29 cellular contexts compared by ENCODE assay signal in genomic region chr6:131257104-131257503, GRCh38.
"Had no signal": no experiment of that assay in that cellular context is flagged by ENCODE, and none has a peak within 500 bp of the region (broad histone marks: within the 10 kb centered on the region; RNA-seq: fewer than 3 reads in every experiment).

No MANE protein-coding gene starts in this region.

- H3K4me1 Mint-ChIP-seq: activated B cell treated with CpG ODN at 0.5 μM for 24 hours had no signal

- H3K4me3 Mint-ChIP-seq: activated B cell treated with CpG ODN at 0.5 μM for 24 hours; activated CD8-positive, alpha-beta T cell treated with anti-CD3 and anti-CD28 coated beads for 36 hours; activated T-cell treated with anti-CD3 and anti-CD28 coated beads, Interleukin-2, amount 50 U/mL, for 4 hours; activated T-helper 17 cell treated with anti-CD3 and anti-CD28 coated beads, Interleukin-2, amount 50 U/mL, for 72 hours; central memory CD8-positive, alpha-beta T cell; mesothelial cell of epicardium; naive thymus-derived CD4-positive, alpha-beta T cell; type B pancreatic cell had no signal

- DNase-seq: activated B cell treated with CpG ODN at 0.5 μM for 24 hours; activated CD4-positive, alpha-beta T cell treated with anti-CD3 and anti-CD28 coated beads, Interleukin-2, amount 50 U/mL, for 1 hour; activated CD8-positive, alpha-beta T cell treated with anti-CD3 and anti-CD28 coated beads for 36 hours; activated gamma-delta T cell treated with Interleukin-2 at 50 U/mL for 16 hours; activated naive CD4-positive, alpha-beta T cell treated with anti-CD3 and anti-CD28 coated beads, Interleukin-2, amount 50 U/mL, for 16 hours; activated T-cell treated with anti-CD3 and anti-CD28 coated beads, Interleukin-2, amount 50 U/mL, for 4 hours; amygdala; dermis blood vessel endothelial cell; effector CD4-positive, alpha-beta T cell; foreskin keratinocyte; heart left ventricle; kidney glomerular epithelial cell; left ventricle myocardium inferior; mammary epithelial cell; naive thymus-derived CD4-positive, alpha-beta T cell; posterior cingulate gyrus; retina; stimulated activated CD4-positive, alpha-beta T cell treated with anti-CD3 and anti-CD28 coated beads, Interleukin-12 subunit alpha, Interleukin-12 subunit beta, amount 100 ng/mL, for 4 hours; stimulated activated CD4-positive, alpha-beta T cell treated with anti-CD3 and anti-CD28 coated beads, Interleukin-4, amount 100 ng/mL, for 1 hour; stimulated activated naive CD8-positive, alpha-beta T cell treated with anti-CD3 and anti-CD28 coated beads, Interleukin-15, Interleukin-2, amounts not matched to agents 100 U/mL and 50 U/mL, for 24 hours; T-helper 2 cell; testis had no signal

- H3K4me3 ChIP-seq: esophagus muscularis mucosa, heart left ventricle, left ventricle myocardium inferior, skin epidermis, testis had no signal

- H3K36me3 ChIP-seq: esophagus muscularis mucosa, heart left ventricle, left ventricle myocardium inferior had no signal

- H3K4me1 ChIP-seq: foreskin keratinocyte had no signal

- H3K9me3 ChIP-seq: esophagus muscularis mucosa, left ventricle myocardium inferior, testis had no signal

- H3K27me3 ChIP-seq: esophagus muscularis mucosa, foreskin keratinocyte, heart left ventricle, testis had no signal

- H3K27ac ChIP-seq: esophagus muscularis mucosa, foreskin keratinocyte, heart left ventricle, left ventricle myocardium inferior, skin epidermis, testis had no signal

- H3K27me3 Mint-ChIP-seq: activated B cell treated with CpG ODN at 0.5 μM for 24 hours; activated CD8-positive, alpha-beta T cell treated with anti-CD3 and anti-CD28 coated beads for 36 hours; activated T-helper 17 cell treated with anti-CD3 and anti-CD28 coated beads, Interleukin-2, amount 50 U/mL, for 72 hours; central memory CD8-positive, alpha-beta T cell; naive thymus-derived CD4-positive, alpha-beta T cell; type B pancreatic cell had no signal

- H3K27ac Mint-ChIP-seq: activated B cell treated with CpG ODN at 0.5 μM for 24 hours; activated CD8-positive, alpha-beta T cell treated with anti-CD3 and anti-CD28 coated beads for 36 hours; activated T-helper 17 cell treated with anti-CD3 and anti-CD28 coated beads, Interleukin-2, amount 50 U/mL, for 72 hours; mesothelial cell of epicardium; type B pancreatic cell had no signal

- ATAC-seq: activated CD8-positive, alpha-beta T cell treated with anti-CD3 and anti-CD28 coated beads for 36 hours; activated T-cell treated with anti-CD3 and anti-CD28 coated beads, Interleukin-2, amount 50 U/mL, for 4 hours; activated T-helper 17 cell treated with anti-CD3 and anti-CD28 coated beads, Interleukin-2, amount 50 U/mL, for 72 hours; heart left ventricle; naive thymus-derived CD4-positive, alpha-beta T cell; sciatic nerve; stimulated activated naive CD8-positive, alpha-beta T cell treated with anti-CD3 and anti-CD28 coated beads, Interleukin-15, Interleukin-2, amounts not matched to agents 100 U/mL and 50 U/mL, for 24 hours had no signal

- H3K9me3 Mint-ChIP-seq: central memory CD8-positive, alpha-beta T cell had no signal
